ENCODE assay signal across 16 cellular contexts in the genomic region with DNA sequence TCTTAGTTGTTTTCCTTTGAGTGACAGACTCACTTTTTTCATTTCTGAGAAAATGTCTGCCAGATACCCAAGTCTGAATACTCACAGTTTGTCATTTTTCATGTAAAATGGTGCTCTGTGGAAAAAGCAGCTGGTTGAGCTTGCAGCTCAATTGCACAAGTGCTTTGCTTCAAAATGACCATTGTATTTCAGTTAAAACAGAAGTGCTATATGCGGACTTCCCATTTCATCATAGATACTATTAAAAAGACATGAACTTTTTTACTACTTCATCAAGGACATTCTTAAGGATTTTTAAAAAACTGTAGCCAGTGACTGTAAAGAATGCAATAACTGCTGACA.
DNase-seq lines count a peak whose midpoint lies in the region; ATAC-seq, FAIRE-seq and TF ChIP-seq lines count a peak whose summit lies in the region.
"Had no signal": no experiment of that assay in that cellular context is flagged by ENCODE, and none has a peak within 500 bp of the region (broad histone marks: within the 10 kb centered on the region; RNA-seq: fewer than 3 reads in every experiment).

No MANE protein-coding gene starts in this region.

- no peaks in the 10 kb centered on the region for H3K9me2 ChIP-seq in GM23248 (ENCODE audit: insufficient read depth)

- in situ Hi-C loops in GM23248 (cut with MboI): loop anchor here (25.0 kb wide), 2 partner anchors 248 to 398 kb away; no protein-coding TSS in a partner anchor

- H3K4me3 Mint-ChIP-seq in astrocyte (ENCODE audit: unreplicated experiment): no peak overlapping the region
- H3K4me3 Mint-ChIP-seq in natural killer cell treated with Interleukin-12 subunit alpha and Interleukin-12 subunit beta and Interleukin-15 and Interleukin-18, amount 100 ng/mL, for 72 hours: no peak overlapping the region

- H3F3A ChIP-seq in GM23248 (ENCODE audit: insufficient read depth): peaks cover 63% of the 10 kb centered on the region

- H3K36me3 Mint-ChIP-seq in astrocyte (ENCODE audit: low read depth, unreplicated experiment): no peaks in the 10 kb centered on the region
- peaks cover 20% of the 10 kb centered on the region for H3K36me3 Mint-ChIP-seq in natural killer cell treated with Interleukin-12 subunit alpha and Interleukin-12 subunit beta and Interleukin-15 and Interleukin-18, amount 100 ng/mL, for 72 hours

- H3K27ac Mint-ChIP-seq in astrocyte (ENCODE audit: unreplicated experiment): peak overlapping the region; percentile 73
- peak overlapping the region; percentile 83 to 86 for H3K27ac Mint-ChIP-seq in natural killer cell treated with Interleukin-12 subunit alpha and Interleukin-12 subunit beta and Interleukin-15 and Interleukin-18, amount 100 ng/mL, for 72 hours
- H3K27ac Mint-ChIP-seq: activated T-helper 2 cell treated with anti-CD3 and anti-CD28 coated beads, Interferon-gamma antibody, Interleukin-2, Interleukin-4, amounts not matched to agents 10 μg/mL and 5 μg/mL and 100 μg/mL, durations not matched to agents 14 hours and 24 hours and 36 hours had no signal

- H3K79me2 ChIP-seq in GM23248 (ENCODE audit: insufficient read depth) (peaks cover 43% of the 10 kb centered on the region), astrocyte (ENCODE audit: insufficient read depth, low read length) (no peaks in the 10 kb centered on the region)

- no peaks in the 10 kb centered on the region for H3K27me3 ChIP-seq in GM23248 (replicated peaks; ENCODE audit: insufficient read depth)
- no peaks in the 10 kb centered on the region for H3K27me3 ChIP-seq in astrocyte (ENCODE audit: insufficient read depth, low read length)
- H3K27me3 ChIP-seq: ovary had no signal

- H2AFZ ChIP-seq in GM23248: no peak overlapping the region
- H2AFZ ChIP-seq in astrocyte (ENCODE audit: low read depth, low read length): no peak overlapping the region

- H3K4me1 ChIP-seq in GM23248 (ENCODE audit: insufficient read depth) (peaks cover 70% of the 10 kb centered on the region), astrocyte (ENCODE audit: insufficient read depth, low read length) (peaks cover 20% of the 10 kb centered on the region), kidney (ENCODE audit: control insufficient read depth in 1 of 2, insufficient read depth in 1 of 2, low read depth in 1 of 2, low read length in 2 of 2) (no peaks in the 10 kb centered on the region)

- DNase-seq in GM23248: peak; percentile 28
- DNase-seq in NOMO-1 treated with DMSO at 0.1 percent for 48 hours (lab: John Stamatoyannopoulos, UW; ENCODE audit: unreplicated experiment): peak; percentile 96
- DNase-seq in astrocyte (ENCODE audit: low read depth): no peak
- no peak for DNase-seq in natural killer cell treated with Interleukin-12 subunit alpha and Interleukin-12 subunit beta and Interleukin-15 and Interleukin-18, amount 100 ng/mL, for 72 hours (ENCODE audit: low spot score)
- DNase-seq in effector CD4-positive, alpha-beta T cell: no peak
- DNase-seq in kidney: no peak
- DNase-seq in NCI-H345 (lab: John Stamatoyannopoulos, UW): no peak
- DNase-seq in dermis blood vessel endothelial cell: no peak
- DNase-seq: Calu3, KG1, mammary epithelial cell, NCI-H2029 treated with DMSO at 0.1 percent for 48 hours, NCI-H82, ovary, T-helper 1 cell had no signal

- H3K36me3 ChIP-seq in GM23248 (ENCODE audit: low read depth) (0 out of 2 replicates have a peak, but pooled peaks cover 3% of the 10 kb centered on the region), astrocyte (ENCODE audit: insufficient read depth, low read length) (no peaks in the 10 kb centered on the region), kidney (ENCODE audit: control insufficient read depth in 1 of 2, insufficient read depth in 2 of 2, low read length in 2 of 2) (no peaks in the 10 kb centered on the region)
- H3K36me3 ChIP-seq: ovary had no signal

- H3K9me3 Mint-ChIP-seq in astrocyte (ENCODE audit: unreplicated experiment): peaks cover 4% of the 10 kb centered on the region
- no peaks in the 10 kb centered on the region for H3K9me3 Mint-ChIP-seq in natural killer cell treated with Interleukin-12 subunit alpha and Interleukin-12 subunit beta and Interleukin-15 and Interleukin-18, amount 100 ng/mL, for 72 hours
- H3K9me3 Mint-ChIP-seq: activated T-helper 2 cell treated with anti-CD3 and anti-CD28 coated beads, Interferon-gamma antibody, Interleukin-2, Interleukin-4, amounts not matched to agents 10 μg/mL and 5 μg/mL and 100 μg/mL, durations not matched to agents 14 hours and 24 hours and 36 hours had no signal

- peak; percentile 48 to 81 for ATAC-seq in natural killer cell treated with Interleukin-12 subunit alpha and Interleukin-12 subunit beta and Interleukin-15 and Interleukin-18, amount 100 ng/mL, for 72 hours

- H3K9ac ChIP-seq in GM23248 (no peak overlapping the region), astrocyte (ENCODE audit: low read length) (no peak overlapping the region), kidney (ENCODE audit: low read length in 2 of 2) (no peak overlapping the region)

- FAIRE-seq in astrocyte (lab: Jason Lieb, UNC) (no peak), kidney (lab: Jason Lieb, UNC) (no peak)

- H3K27ac ChIP-seq in GM23248: peak overlapping the region; percentile 11; the same call in 1 of the 2 replicates
- no peak overlapping the region for H3K27ac ChIP-seq in astrocyte (ENCODE audit: low read depth, low read length)
- no peak overlapping the region for H3K27ac ChIP-seq in kidney (ENCODE audit: low read depth in 2 of 2, low read length in 2 of 2)
- H3K27ac ChIP-seq: ovary had no signal

- H3K4me2 ChIP-seq in GM23248 (ENCODE audit: unreplicated experiment) (peak overlapping the region; percentile 12), astrocyte (ENCODE audit: low read length) (no peak overlapping the region)

- intact Hi-C loops in kidney (cut with DNase I): no loop called here

- no peaks in the 10 kb centered on the region for H4K20me1 ChIP-seq in GM23248 (ENCODE audit: insufficient read depth)
- H4K20me1 ChIP-seq in astrocyte (ENCODE audit: insufficient read depth, low read length): no peaks in the 10 kb centered on the region

- H3K4me3 ChIP-seq in GM23248 (no peak overlapping the region), astrocyte (ENCODE audit: insufficient read depth, low read depth, low read length) (no peak overlapping the region), kidney (ENCODE audit: low read length in 2 of 2) (no peak overlapping the region)
- H3K4me3 ChIP-seq: ovary had no signal

- H3K4me1 Mint-ChIP-seq in astrocyte (ENCODE audit: low read depth, unreplicated experiment): peaks cover 47% of the 10 kb centered on the region
- peaks cover 55 to 58% of the 10 kb centered on the region in 2 donors for H3K4me1 Mint-ChIP-seq in natural killer cell treated with Interleukin-12 subunit alpha and Interleukin-12 subunit beta and Interleukin-15 and Interleukin-18, amount 100 ng/mL, for 72 hours (ENCODE audit: low read depth in 2 of 2)

- no peaks in the 10 kb centered on the region for H3K9me3 ChIP-seq in GM23248 (ENCODE audit: low read depth)
- no peaks in the 10 kb centered on the region for H3K9me3 ChIP-seq in astrocyte (ENCODE audit: insufficient read depth, low read depth, low read length)
- H3K9me3 ChIP-seq in kidney (ENCODE audit: control insufficient read depth in 1 of 2, low read length in 2 of 2): no peaks in the 10 kb centered on the region
- H3K9me3 ChIP-seq: ovary had no signal

- whole genome bisulfite sequencing in GM23248 (ENCODE audit: low coverage in 1 of 2, low lambda C conversion rate in 2 of 2, missing lambda C conversion rate in 2 of 2), 2 experiments: 94 to 100% methylated on average over 1 of the region's 1 CpG

- no peaks in the 10 kb centered on the region for H3K27me3 Mint-ChIP-seq in astrocyte (ENCODE audit: low read depth, unreplicated experiment)
- H3K27me3 Mint-ChIP-seq in natural killer cell treated with Interleukin-12 subunit alpha and Interleukin-12 subunit beta and Interleukin-15 and Interleukin-18, amount 100 ng/mL, for 72 hours: no peaks in the 10 kb centered on the region

- TF ChIP-seq CTCF in astrocyte (IDR thresholded peaks at IDR 0.05; ENCODE audit: insufficient read depth, low read depth, low read length) (no peak), kidney (IDR thresholded peaks at IDR 0.05; ENCODE audit: borderline replicate concordance, extremely low read depth, insufficient read depth) (no peak)

Comparison
In these comparisons a context has a peak if more than half of its experiments do, and no peak if none do; other contexts are left out.
1. DNase-seq: peak in GM23248 (single experiment) and NOMO-1 treated with DMSO at 0.1 percent for 48 hours (single experiment); none in astrocyte (single experiment), natural killer cell treated with Interleukin-12 subunit alpha and Interleukin-12 subunit beta and Interleukin-15 and Interleukin-18, amount 100 ng/mL, for 72 hours (single experiment), effector CD4-positive, alpha-beta T cell (single experiment), kidney (single experiment), NCI-H345 (single experiment) and dermis blood vessel endothelial cell (single experiment).